23 cellular contexts compared by ENCODE assay signal in the genomic region with DNA sequence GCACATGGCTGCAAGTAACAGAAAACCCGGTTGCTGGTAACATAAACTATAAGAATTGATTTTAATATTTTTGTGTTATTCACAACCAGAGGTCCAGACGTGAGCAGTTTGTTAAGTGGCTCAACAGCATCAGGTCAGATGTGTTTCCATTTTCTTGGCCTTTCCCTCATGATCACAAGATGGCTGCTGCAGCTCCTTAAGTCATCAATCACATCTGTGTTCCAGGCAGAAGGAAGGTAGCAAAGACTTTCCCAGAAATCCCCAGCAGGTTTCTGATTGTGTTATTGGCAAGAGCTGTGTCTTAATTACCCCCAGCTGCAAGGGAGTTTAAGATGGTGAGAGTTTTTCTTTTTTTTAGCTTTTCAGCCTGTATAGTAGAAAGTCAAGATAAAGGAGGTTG. TPM values are rescaled to one million over a fixed set of nuclear protein-coding genes. Genes with fewer than 3 reads are reported as not detected.
A peak's percentile ranks its signal among the peaks of the same experiment; 100 is the strongest.
DNase-seq lines count a peak whose midpoint lies in the region; ATAC-seq, FAIRE-seq and TF ChIP-seq lines count a peak whose summit lies in the region.
"Had no signal": no experiment of that assay in that cellular context is flagged by ENCODE, and none has a peak within 500 bp of the region (broad histone marks: within the 10 kb centered on the region; RNA-seq: fewer than 3 reads in every experiment).

No MANE protein-coding gene starts in this region.

- H3K27me3 Mint-ChIP-seq in endodermal cell (ENCODE audit: insufficient read depth), result peaks cover 11% of the 10 kb centered on the region

- H3K36me3 Mint-ChIP-seq in endodermal cell (ENCODE audit: low read depth), result no peaks in the 10 kb centered on the region
- H3K36me3 Mint-ChIP-seq: CD14-positive monocyte; CD4-positive, alpha-beta memory T cell; CD4-positive, CD25-positive, alpha-beta regulatory T cell had no signal

- BruUV-seq in K562 (replicated peaks; lab: Mats Ljungman, UMichigan), result no TSS peak

- H3K4me3 Mint-ChIP-seq in endodermal cell, result no peak overlapping the region
- H3K4me3 Mint-ChIP-seq: CD14-positive monocyte; CD4-positive, CD25-positive, alpha-beta regulatory T cell; CD8-positive, alpha-beta memory T cell had no signal

- H3K79me2 ChIP-seq in K562 (ENCODE audit: control insufficient read depth, insufficient read depth, low read length), result no peaks in the 10 kb centered on the region

- no peak for ATAC-seq in K562
- no peak for ATAC-seq in HG02870 (IDR thresholded peaks at IDR 0.05; ENCODE audit: unreplicated experiment)

- TF ChIP-seq POLR2A in K562 (conservative IDR thresholded peaks at IDR 0.05), result no peak

- H3K27ac ChIP-seq in K562 (ENCODE audit: extremely low read depth, low read depth, low read length) (no peak overlapping the region), endodermal cell (ENCODE audit: low read depth, low read length) (no peak overlapping the region)
- H3K27ac ChIP-seq: BLaER1 had no signal

- H3K9me3 Mint-ChIP-seq in endodermal cell, result peaks cover 4% of the 10 kb centered on the region

- no peaks in the 10 kb centered on the region for H4K20me1 ChIP-seq in K562 (replicated peaks; ENCODE audit: control insufficient read depth, insufficient read depth, low read length)
- H4K20me1 ChIP-seq: BLaER1 had no signal

- no peaks in the 10 kb centered on the region for H3K4me1 ChIP-seq in K562 (replicated peaks in 1 of 2; ENCODE audit: control insufficient read depth in 2 of 2, insufficient read depth in 2 of 2, low read length in 2 of 2)
- no peaks in the 10 kb centered on the region for H3K4me1 ChIP-seq in endodermal cell (ENCODE audit: control insufficient read depth, insufficient read depth, low read length)
- H3K4me1 ChIP-seq: BE2C, BLaER1 had no signal

- H2AFZ ChIP-seq in K562 (ENCODE audit: low read depth, low read length), result no peak overlapping the region

- 0% methylated on average over 2 of the region's 2 CpGs for WGBS in K562 (ENCODE audit: insufficient coverage, low coverage, missing lambda C conversion rate)
- 83 to 95% methylated on average over 1 to 2 of the region's 2 CpGs for WGBS in endodermal cell (ENCODE audit: insufficient coverage in 1 of 2, insufficient read length in 1 of 2), 2 experiments

- no peak for FAIRE-seq in K562 (lab: Jason Lieb, UNC)
- FAIRE-seq: G401.6, GM12891, GM18507 had no signal

- DNase-seq in K562 (ENCODE audit: extremely low read depth in 1 of 4, low spot score in 3 of 4) (no peak), endodermal cell (peak; percentile 19), DMS114 treated with DMSO at 0.1 percent for 48 hours (lab: John Stamatoyannopoulos, UW; ENCODE audit: unreplicated experiment) (no peak), GM20000 (ENCODE audit: low spot score) (no peak)
- DNase-seq: 8988T; ACHN; BE2C; C1 segment of cervical spinal cord; CD4-positive, alpha-beta memory T cell; CD4-positive, CD25-positive, alpha-beta regulatory T cell; CD8-positive, alpha-beta memory T cell; COR-L47; DMS 273 treated with DMSO at 0.1 percent for 48 hours; DMS79 treated with DMSO at 0.1 percent for 48 hours; GF-D8 had no signal

- H3K9ac ChIP-seq in K562 (ENCODE audit: insufficient read depth in 1 of 2, low read depth in 2 of 2, low read length in 2 of 2) (no peak overlapping the region), endodermal cell (ENCODE audit: extremely low read depth, low read length, poor library complexity, severe bottlenecking) (no peak overlapping the region)
- H3K9ac ChIP-seq: BLaER1 had no signal

- TF ChIP-seq EP300 in K562 (IDR thresholded peaks at IDR 0.05; ENCODE audit: low read length), result no peak

- CTCF ChIA-PET in K562 (lab: Yijun Ruan, JAX; ENCODE audit: low intra/inter-chr PET ratio), result no interaction called here

- in situ Hi-C loops in K562 (cut with MboI), result no loop called here

- H3K36me3 ChIP-seq in K562 (ENCODE audit: control insufficient read depth, insufficient read depth, low read length) (no peaks in the 10 kb centered on the region), endodermal cell (ENCODE audit: control insufficient read depth, insufficient read depth, low read length) (no peaks in the 10 kb centered on the region)
- H3K36me3 ChIP-seq: BE2C, BLaER1 had no signal

- no peak for TF ChIP-seq RAD21 in K562 (CRISPR knock-in tag; conservative IDR thresholded peaks at IDR 0.05 in 1 of 2, IDR thresholded peaks at IDR 0.05 in 1 of 2)

- no peaks in the 10 kb centered on the region for H3K9me1 ChIP-seq in K562 (ENCODE audit: control insufficient read depth, insufficient read depth, low read length)

- no peaks in the 10 kb centered on the region for H3K4me1 Mint-ChIP-seq in endodermal cell
- H3K4me1 Mint-ChIP-seq: CD14-positive monocyte; CD4-positive, alpha-beta memory T cell; CD4-positive, CD25-positive, alpha-beta regulatory T cell; CD8-positive, alpha-beta memory T cell had no signal

- intact Hi-C loops in K562 (cut with micrococcal nuclease), result no loop called here

- no peaks in the 10 kb centered on the region for H3K9me3 ChIP-seq in K562 (replicated peaks; ENCODE audit: control insufficient read depth, insufficient read depth, low read depth, low read length)
- peaks cover 6% of the 10 kb centered on the region for H3K9me3 ChIP-seq in endodermal cell (ENCODE audit: control insufficient read depth, low read length)
- H3K9me3 ChIP-seq: BE2C had no signal

- no peak overlapping the region for H3K4me3 ChIP-seq in K562
- H3K4me3 ChIP-seq in endodermal cell (ENCODE audit: low read length), result no peak overlapping the region
- H3K4me3 ChIP-seq: BLaER1 had no signal

- peaks cover under 1 to 17% of the 10 kb centered on the region in 2 experiments; a peak in 2 of 5 replicates for H3K27me3 ChIP-seq in K562 (ENCODE audit: control insufficient read depth in 2 of 2, insufficient read depth in 2 of 2, low read length in 2 of 2)
- H3K27me3 ChIP-seq in endodermal cell (ENCODE audit: control insufficient read depth, insufficient read depth, low read length, poor library complexity, severe bottlenecking), result no peaks in the 10 kb centered on the region
- H3K27me3 ChIP-seq: BE2C, BLaER1 had no signal

- H3K4me2 ChIP-seq in K562 (ENCODE audit: insufficient read depth, low read length), result no peak overlapping the region
- H3K4me2 ChIP-seq: BLaER1 had no signal

- no peak for TF ChIP-seq CTCF in K562 (IDR thresholded peaks at IDR 0.05 in 2 of 3, conservative IDR thresholded peaks at IDR 0.05 in 1 of 3; ENCODE audit: insufficient read depth in 2 of 3, low read depth in 1 of 3, low read length in 3 of 3)
- TF ChIP-seq CTCF in endodermal cell (conservative IDR thresholded peaks at IDR 0.05), result no peak
- TF ChIP-seq CTCF in GM20000 (IDR thresholded peaks at IDR 0.05; ENCODE audit: extremely low read depth, missing control alignments), result no peak

- POLR2A ChIA-PET in K562 (lab: Yijun Ruan, JAX), result no interaction called here

- no peak overlapping the region for H3K27ac Mint-ChIP-seq in endodermal cell
- H3K27ac Mint-ChIP-seq: CD14-positive monocyte; CD4-positive, alpha-beta memory T cell; CD4-positive, CD25-positive, alpha-beta regulatory T cell; CD8-positive, alpha-beta memory T cell had no signal

TF ChIP-seq in K562, 482 proteins besides CTCF, POLR2A, EP300 and RAD21 (continues in another document):
- TF ChIP-seq RBM25 (IDR thresholded peaks at IDR 0.05; ENCODE audit: low read depth, low read length, severe bottlenecking), result peak; percentile 88

RNA-seq across cellular contexts. Expression of a gene that starts 40.4 kb away (rescaled TPM):
- total RNA-seq in K562 (2011; cell fraction: chromatin; rRNA removed; ENCODE audit: low replicate concordance), result not detected in 2 replicates
- total RNA-seq in K562 (2011; cell fraction: nucleolus; rRNA removed), result not detected in 2 replicates
- not detected in 2 replicates for total RNA-seq in K562 (2011; cell fraction: nucleoplasm; rRNA removed)
- total RNA-seq in K562 (2014; rRNA removed) (not detected in 2 replicates), K562 (2014; rRNA removed; fragmentation: Illumina TruSeq; extraction: Trizol) (not detected in 2 replicates), K562 (2015; rRNA removed; fragmentation: Illumina TruSeq; extraction: Trizol) (not detected in 2 replicates), K562 (2021) (not detected in 2 replicates), endodermal cell (under 1 TPM in 1 of 2 donors, not detected in 1; 0.89 TPM)
- polyA plus RNA-seq in K562 (2011; rRNA removed) (not detected in 2 replicates), K562 (2014; fragmentation: Illumina TruSeq; extraction: Trizol) (not detected in 2 replicates), K562 (2014; fragmentation: Nextera tagmentation; extraction: Ambion mirVana) (not detected), K562 (2014; rRNA removed) (not detected in 2 replicates)
- not detected in 2 replicates for polyA plus RNA-seq in K562 (2011; cell fraction: cytosol; rRNA removed)
- not detected in 2 replicates for polyA plus RNA-seq in K562 (2011; cell fraction: nucleus; rRNA removed)
- not detected in 2 replicates for polyA plus RNA-seq in K562 (2012)
- not detected in 2 replicates for polyA minus RNA-seq in K562 (2011; rRNA and poly(A)+ RNA removed)
- polyA minus RNA-seq in K562 (2011; cell fraction: cytosol; rRNA and poly(A)+ RNA removed), result not detected in 2 replicates
- not detected in 2 replicates for polyA minus RNA-seq in K562 (2011; cell fraction: nucleus; rRNA and poly(A)+ RNA removed)
- polyA plus RNA-seq in endodermal cell (2013, experiment 1 of 2), result not detected
- not detected for polyA plus RNA-seq in endodermal cell (2013, experiment 2 of 2)
- total RNA-seq: A673; CD4-positive, alpha-beta memory T cell; CD4-positive, CD25-positive, alpha-beta regulatory T cell; CD8-positive, alpha-beta memory T cell had no signal
- polyA plus RNA-seq: AG04450; CD14-positive monocyte; CD4-positive, alpha-beta memory T cell; CD4-positive, CD25-positive, alpha-beta regulatory T cell; CD8-positive, alpha-beta memory T cell had no signal
